Comparison of ENCODE assay signal across 19 cellular contexts in genomic region chr1:29017975-29018712, GRCh38.
DNase-seq lines count a peak whose midpoint lies in the region; ATAC-seq, FAIRE-seq and TF ChIP-seq lines count a peak whose summit lies in the region.
"Had no signal": no experiment of that assay in that cellular context is flagged by ENCODE, and none has a peak within 500 bp of the region (broad histone marks: within the 10 kb centered on the region; RNA-seq: fewer than 3 reads in every experiment).

No MANE protein-coding gene starts in this region.

- CTCF ChIA-PET in activated CD8-positive, alpha-beta T cell treated with anti-CD3 and anti-CD28 coated beads for 36 hours (lab: Charles Lee) = interaction anchor here (0.9 to 1.9 kb wide), 5 partner anchors 13 to 184 kb away, joined by 3 to 7 read pairs (median 5); no protein-coding TSS in a partner anchor
- CTCF ChIA-PET in activated CD8-positive, alpha-beta T cell treated with anti-CD3 and anti-CD28 coated beads, Interleukin-2, amount 10 ng/mL, durations not matched to agents 7 days and 5 days (lab: Charles Lee) = interaction anchor here (1.4 to 3.8 kb wide), 5 partner anchors 16 to 184 kb away, joined by 4 to 18 read pairs (median 7); no protein-coding TSS in a partner anchor
- CTCF ChIA-PET in CD8-positive, alpha-beta T cell (lab: Charles Lee) = interaction anchor here (0.6 to 1.7 kb wide), 6 partner anchors 11 to 184 kb away, joined by 3 to 7 read pairs (median 3); no protein-coding TSS in a partner anchor
- CTCF ChIA-PET in K562 (lab: Yijun Ruan, JAX; ENCODE audit: low intra/inter-chr PET ratio) = no interaction called here

- H3K9me1 ChIP-seq in K562 (ENCODE audit: control insufficient read depth, insufficient read depth, low read length) = no peaks in the 10 kb centered on the region

- H3K27me3 Mint-ChIP-seq in activated CD8-positive, alpha-beta T cell treated with anti-CD3 and anti-CD28 coated beads for 36 hours = no peaks in the 10 kb centered on the region
- H3K27me3 Mint-ChIP-seq in activated CD8-positive, alpha-beta T cell treated with anti-CD3 and anti-CD28 coated beads, Interleukin-2, amount 10 ng/mL, durations not matched to agents 7 days and 5 days (ENCODE audit: low read depth) = no peaks in the 10 kb centered on the region
- H3K27me3 Mint-ChIP-seq in CD8-positive, alpha-beta T cell (ENCODE audit: low read depth) = no peaks in the 10 kb centered on the region
- no peaks in the 10 kb centered on the region for H3K27me3 Mint-ChIP-seq in mesothelial cell of epicardium (ENCODE audit: low read depth)

- H3K27me3 ChIP-seq in CD8-positive, alpha-beta T cell (ENCODE audit: insufficient read depth, low read length) = no peaks in the 10 kb centered on the region
- H3K27me3 ChIP-seq in K562 (ENCODE audit: control insufficient read depth in 2 of 2, insufficient read depth in 2 of 2, low read length in 2 of 2) = no peaks in the 10 kb centered on the region
- H3K27me3 ChIP-seq: BE2C had no signal

- DNase-seq in activated CD8-positive, alpha-beta T cell treated with anti-CD3 and anti-CD28 coated beads for 36 hours = no peak
- DNase-seq in activated CD8-positive, alpha-beta T cell treated with anti-CD3 and anti-CD28 coated beads, Interleukin-2, amount 10 ng/mL, durations not matched to agents 7 days and 5 days = no peak
- DNase-seq in CD8-positive, alpha-beta T cell = no peak
- DNase-seq in K562 (ENCODE audit: extremely low read depth in 1 of 4, low spot score in 3 of 4) = no peak
- DNase-seq in stimulated activated effector memory CD8-positive, alpha-beta T cell treated with anti-CD3 and anti-CD28 coated beads, Interleukin-12 subunit alpha, Interleukin-12 subunit beta, amount 100 ng/mL, for 72 hours (ENCODE audit: low spot score in 2 of 2) = no peak
- no peak for DNase-seq in mesothelial cell of epicardium (ENCODE audit: low spot score in 2 of 2, unreplicated experiment in 2 of 2)
- no peak for DNase-seq in AG20443 (ENCODE audit: low spot score)
- DNase-seq: BE2C, EL, NCI-H1105 treated with DMSO at 0.1 percent for 48 hours, NCI-H2081, NCI-H2171 treated with DMSO at 0.1 percent for 48 hours, NCI-H524 treated with DMSO at 0.1 percent for 48 hours, SIG-M5 had no signal

- no peak overlapping the region for H2AFZ ChIP-seq in K562 (ENCODE audit: low read depth, low read length)

- peak overlapping the region; percentile 38 for H3K27ac Mint-ChIP-seq in activated CD8-positive, alpha-beta T cell treated with anti-CD3 and anti-CD28 coated beads for 36 hours
- H3K27ac Mint-ChIP-seq in activated CD8-positive, alpha-beta T cell treated with anti-CD3 and anti-CD28 coated beads, Interleukin-2, amount 10 ng/mL, durations not matched to agents 7 days and 5 days = no peak overlapping the region
- peak overlapping the region; percentile 46 for H3K27ac Mint-ChIP-seq in CD8-positive, alpha-beta T cell
- peak overlapping the region; percentile 18 for H3K27ac Mint-ChIP-seq in stimulated activated effector memory CD8-positive, alpha-beta T cell treated with anti-CD3 and anti-CD28 coated beads, Interleukin-12 subunit alpha, Interleukin-12 subunit beta, amount 100 ng/mL, for 72 hours
- no peak overlapping the region for H3K27ac Mint-ChIP-seq in mesothelial cell of epicardium

- TF ChIP-seq CTCF in activated CD8-positive, alpha-beta T cell treated with anti-CD3 and anti-CD28 coated beads for 36 hours (IDR thresholded peaks at IDR 0.05) = no peak
- TF ChIP-seq CTCF in CD8-positive, alpha-beta T cell (IDR thresholded peaks at IDR 0.05) = no peak
- TF ChIP-seq CTCF in K562 (IDR thresholded peaks at IDR 0.05 in 2 of 3, conservative IDR thresholded peaks at IDR 0.05 in 1 of 3; ENCODE audit: insufficient read depth in 2 of 3, low read depth in 1 of 3, low read length in 3 of 3) (no peak), mesothelial cell of epicardium (IDR thresholded peaks at IDR 0.05; ENCODE audit: unreplicated experiment) (no peak)

- H3K36me3 Mint-ChIP-seq in activated CD8-positive, alpha-beta T cell treated with anti-CD3 and anti-CD28 coated beads for 36 hours (ENCODE audit: low read depth) = peaks cover 4% of the 10 kb centered on the region
- H3K36me3 Mint-ChIP-seq in activated CD8-positive, alpha-beta T cell treated with anti-CD3 and anti-CD28 coated beads, Interleukin-2, amount 10 ng/mL, durations not matched to agents 7 days and 5 days (ENCODE audit: low read depth) = peaks cover 14% of the 10 kb centered on the region
- H3K36me3 Mint-ChIP-seq in CD8-positive, alpha-beta T cell = peaks cover 56% of the 10 kb centered on the region
- peaks cover 61% of the 10 kb centered on the region for H3K36me3 Mint-ChIP-seq in stimulated activated effector memory CD8-positive, alpha-beta T cell treated with anti-CD3 and anti-CD28 coated beads, Interleukin-12 subunit alpha, Interleukin-12 subunit beta, amount 100 ng/mL, for 72 hours
- peaks cover 3% of the 10 kb centered on the region for H3K36me3 Mint-ChIP-seq in mesothelial cell of epicardium

- FAIRE-seq in K562 (lab: Jason Lieb, UNC) = no peak
- FAIRE-seq: GM19239, H1 had no signal

- no peaks in the 10 kb centered on the region for H3K4me1 ChIP-seq in CD8-positive, alpha-beta T cell (ENCODE audit: insufficient read depth, low read length)
- no peaks in the 10 kb centered on the region for H3K4me1 ChIP-seq in K562 (replicated peaks in 1 of 2; ENCODE audit: control insufficient read depth in 2 of 2, insufficient read depth in 2 of 2, low read length in 2 of 2)
- H3K4me1 ChIP-seq: BE2C had no signal

- H3K9me3 Mint-ChIP-seq in activated CD8-positive, alpha-beta T cell treated with anti-CD3 and anti-CD28 coated beads for 36 hours = no peaks in the 10 kb centered on the region
- no peaks in the 10 kb centered on the region for H3K9me3 Mint-ChIP-seq in activated CD8-positive, alpha-beta T cell treated with anti-CD3 and anti-CD28 coated beads, Interleukin-2, amount 10 ng/mL, durations not matched to agents 7 days and 5 days (ENCODE audit: insufficient read depth)
- H3K9me3 Mint-ChIP-seq in CD8-positive, alpha-beta T cell = no peaks in the 10 kb centered on the region
- no peaks in the 10 kb centered on the region for H3K9me3 Mint-ChIP-seq in stimulated activated effector memory CD8-positive, alpha-beta T cell treated with anti-CD3 and anti-CD28 coated beads, Interleukin-12 subunit alpha, Interleukin-12 subunit beta, amount 100 ng/mL, for 72 hours
- no peaks in the 10 kb centered on the region for H3K9me3 Mint-ChIP-seq in mesothelial cell of epicardium

- H3K4me3 ChIP-seq in CD8-positive, alpha-beta T cell (ENCODE audit: low read depth, low read length) = no peak overlapping the region
- H3K4me3 ChIP-seq in K562 = no peak overlapping the region

- H3K4me3 Mint-ChIP-seq in activated CD8-positive, alpha-beta T cell treated with anti-CD3 and anti-CD28 coated beads for 36 hours = no peak overlapping the region
- H3K4me3 Mint-ChIP-seq in activated CD8-positive, alpha-beta T cell treated with anti-CD3 and anti-CD28 coated beads, Interleukin-2, amount 10 ng/mL, durations not matched to agents 7 days and 5 days = no peak overlapping the region
- H3K4me3 Mint-ChIP-seq in CD8-positive, alpha-beta T cell = no peak overlapping the region
- H3K4me3 Mint-ChIP-seq in stimulated activated effector memory CD8-positive, alpha-beta T cell treated with anti-CD3 and anti-CD28 coated beads, Interleukin-12 subunit alpha, Interleukin-12 subunit beta, amount 100 ng/mL, for 72 hours = no peak overlapping the region
- H3K4me3 Mint-ChIP-seq in mesothelial cell of epicardium = no peak overlapping the region

- intact Hi-C loops in activated CD8-positive, alpha-beta T cell treated with anti-CD3 and anti-CD28 coated beads for 36 hours (cut with micrococcal nuclease) = no loop called here
- intact Hi-C loops in CD8-positive, alpha-beta T cell (cut with DNase I, micrococcal nuclease) = no loop called here
- intact Hi-C loops in K562 (cut with micrococcal nuclease) = no loop called here

- no peak for TF ChIP-seq POLR2A in K562 (conservative IDR thresholded peaks at IDR 0.05)

- peaks cover 3% of the 10 kb centered on the region; the same call in 1 of the 3 replicates for H3K79me2 ChIP-seq in K562 (ENCODE audit: control insufficient read depth, insufficient read depth, low read length)

- TF ChIP-seq EP300 in K562 (IDR thresholded peaks at IDR 0.05; ENCODE audit: low read length) = no peak

- ATAC-seq in activated CD8-positive, alpha-beta T cell treated with anti-CD3 and anti-CD28 coated beads for 36 hours = no peak
- no peak for ATAC-seq in activated CD8-positive, alpha-beta T cell treated with anti-CD3 and anti-CD28 coated beads, Interleukin-2, amount 10 ng/mL, durations not matched to agents 7 days and 5 days
- no peak for ATAC-seq in CD8-positive, alpha-beta T cell
- no peak for ATAC-seq in K562
- no peak for ATAC-seq in stimulated activated effector memory CD8-positive, alpha-beta T cell treated with anti-CD3 and anti-CD28 coated beads, Interleukin-12 subunit alpha, Interleukin-12 subunit beta, amount 100 ng/mL, for 72 hours
- ATAC-seq: Panc1, SK-N-SH treated with all-trans-retinoic acid at 6 μM for 48 hours had no signal

- TF ChIP-seq RAD21 in K562 (CRISPR knock-in tag; conservative IDR thresholded peaks at IDR 0.05 in 1 of 2, IDR thresholded peaks at IDR 0.05 in 1 of 2) = no peak

- H3K4me1 Mint-ChIP-seq in activated CD8-positive, alpha-beta T cell treated with anti-CD3 and anti-CD28 coated beads for 36 hours (ENCODE audit: low read depth) = peaks cover 4% of the 10 kb centered on the region
- H3K4me1 Mint-ChIP-seq in activated CD8-positive, alpha-beta T cell treated with anti-CD3 and anti-CD28 coated beads, Interleukin-2, amount 10 ng/mL, durations not matched to agents 7 days and 5 days (ENCODE audit: low read depth) = no peaks in the 10 kb centered on the region
- peaks cover 12% of the 10 kb centered on the region for H3K4me1 Mint-ChIP-seq in CD8-positive, alpha-beta T cell (ENCODE audit: low read depth)
- peaks cover 11% of the 10 kb centered on the region for H3K4me1 Mint-ChIP-seq in stimulated activated effector memory CD8-positive, alpha-beta T cell treated with anti-CD3 and anti-CD28 coated beads, Interleukin-12 subunit alpha, Interleukin-12 subunit beta, amount 100 ng/mL, for 72 hours
- H3K4me1 Mint-ChIP-seq in mesothelial cell of epicardium = no peaks in the 10 kb centered on the region

- no peak overlapping the region for H3K27ac ChIP-seq in CD8-positive, alpha-beta T cell (ENCODE audit: low read depth, low read length)
- no peak overlapping the region for H3K27ac ChIP-seq in K562 (ENCODE audit: extremely low read depth, low read depth, low read length)
- H3K27ac ChIP-seq: KMS-11 had no signal

- in situ Hi-C loops in K562 (cut with MboI) = no loop called here

- peaks cover 8% of the 10 kb centered on the region for H3K36me3 ChIP-seq in CD8-positive, alpha-beta T cell (ENCODE audit: insufficient read depth, low read length)
- peaks cover 65% of the 10 kb centered on the region for H3K36me3 ChIP-seq in K562 (ENCODE audit: control insufficient read depth, insufficient read depth, low read length)
- H3K36me3 ChIP-seq: BE2C had no signal

- H3K9me3 ChIP-seq in CD8-positive, alpha-beta T cell (ENCODE audit: low read length) = no peaks in the 10 kb centered on the region
- H3K9me3 ChIP-seq in K562 (replicated peaks; ENCODE audit: control insufficient read depth, insufficient read depth, low read depth, low read length) = no peaks in the 10 kb centered on the region
- H3K9me3 ChIP-seq: BE2C had no signal

- POLR2A ChIA-PET in activated CD8-positive, alpha-beta T cell treated with anti-CD3 and anti-CD28 coated beads for 36 hours (lab: Charles Lee) = no interaction called here
- POLR2A ChIA-PET in activated CD8-positive, alpha-beta T cell treated with anti-CD3 and anti-CD28 coated beads, Interleukin-2, amount 10 ng/mL, durations not matched to agents 7 days and 5 days (lab: Charles Lee) = no interaction called here
- POLR2A ChIA-PET in CD8-positive, alpha-beta T cell (lab: Charles Lee) = no interaction called here
- POLR2A ChIA-PET in K562 (lab: Yijun Ruan, JAX) = interaction anchor here (0.7 to 1.4 kb wide), 5 partner anchors 10 to 134 kb away, joined by 3 to 9 read pairs (median 3); no protein-coding TSS in a partner anchor

- no TSS peak for BruUV-seq in K562 (replicated peaks; lab: Mats Ljungman, UMichigan)

- H3K4me2 ChIP-seq in K562 (ENCODE audit: insufficient read depth, low read length) = no peak overlapping the region
- H3K4me2 ChIP-seq: KMS-11 had no signal

- H3K9ac ChIP-seq in K562 (ENCODE audit: insufficient read depth in 1 of 2, low read depth in 2 of 2, low read length in 2 of 2) = no peak overlapping the region
- H3K9ac ChIP-seq: KMS-11 had no signal

- no peaks in the 10 kb centered on the region for H4K20me1 ChIP-seq in K562 (replicated peaks; ENCODE audit: control insufficient read depth, insufficient read depth, low read length)

- WGBS in K562 (ENCODE audit: insufficient coverage, low coverage, missing lambda C conversion rate) = 88% methylated on average over 8 of the region's 8 CpGs

Comparison
In these comparisons a context has a peak if more than half of its experiments do, and no peak if none do; other contexts are left out.
1. H3K27ac Mint-ChIP-seq: peak in activated CD8-positive, alpha-beta T cell treated with anti-CD3 and anti-CD28 coated beads for 36 hours (single experiment), CD8-positive, alpha-beta T cell (single experiment) and stimulated activated effector memory CD8-positive, alpha-beta T cell treated with anti-CD3 and anti-CD28 coated beads, Interleukin-12 subunit alpha, Interleukin-12 subunit beta, amount 100 ng/mL, for 72 hours (single experiment); none in activated CD8-positive, alpha-beta T cell treated with anti-CD3 and anti-CD28 coated beads, Interleukin-2, amount 10 ng/mL, durations not matched to agents 7 days and 5 days (single experiment) and mesothelial cell of epicardium (single experiment).